ENCODE assay signal across 8 cellular contexts in genomic region chr12:96035283-96036236, GRCh38. TPM values are rescaled to one million over a fixed set of nuclear protein-coding genes. Genes with fewer than 3 reads are reported as not detected.
DNase-seq lines count a peak whose midpoint lies in the region; ATAC-seq and TF ChIP-seq lines count a peak whose summit lies in the region.

Gene LTA4H, minus strand, starts transcription at chr12:96035587. Its CDS starts 68 bp downstream, at chr12:96035519.

- H3K4me3 Mint-ChIP-seq in CD4-positive, CD25-positive, alpha-beta regulatory T cell: no peak within 1 kb of the TSS

- DNase-seq in CD4-positive, CD25-positive, alpha-beta regulatory T cell: peak; percentile 94 to 99 (median 98)
- DNase-seq in NCI-H774 (lab: John Stamatoyannopoulos, UW): peak; percentile 95
- DNase-seq in activated CD4-positive, alpha-beta T cell treated with anti-CD3 and anti-CD28 coated beads, Interleukin-2, amount 50 U/mL, for 4 hours: peak; percentile 96 to 97
- DNase-seq in stimulated activated CD4-positive, alpha-beta T cell treated with anti-CD3 and anti-CD28 coated beads, Interleukin-4, amount 100 ng/mL, for 24 hours: peak; percentile 97

- no peak for TF ChIP-seq CTCF in liver (IDR thresholded peaks at IDR 0.05; ENCODE audit: low read depth, low read length, missing input control)

- peak; percentile 9 to 38 for TF ChIP-seq RAD21 in liver (IDR thresholded peaks at IDR 0.05)

- H3K9me3 ChIP-seq in CD4-positive, CD25-positive, alpha-beta regulatory T cell (ENCODE audit: control insufficient read depth in 2 of 2, low read length in 2 of 2): no peaks in the 10 kb centered on the region
- no peaks in the 10 kb centered on the region for H3K9me3 ChIP-seq in duodenal mucosa (ENCODE audit: control insufficient read depth in 1 of 2, low read length in 2 of 2)
- no peaks in the 10 kb centered on the region for H3K9me3 ChIP-seq in liver (ENCODE audit: control insufficient read depth in 4 of 4, low read length in 3 of 4)

- peaks cover 30% of the 10 kb centered on the region for H3K4me1 ChIP-seq in CD4-positive, CD25-positive, alpha-beta regulatory T cell (ENCODE audit: control insufficient read depth, insufficient read depth, low read length, poor library complexity, severe bottlenecking)
- H3K4me1 ChIP-seq in duodenal mucosa (ENCODE audit: control insufficient read depth in 1 of 2, insufficient read depth in 2 of 2, low read length in 2 of 2): peaks cover 0 to 17% of the 10 kb centered on the region in 2 donors
- peaks cover 3 to 13% (median 9%) of the 10 kb centered on the region in 4 donors for H3K4me1 ChIP-seq in liver (ENCODE audit: control insufficient read depth in 4 of 4, insufficient read depth in 4 of 4, low read length in 3 of 4)

- peaks cover 8% of the 10 kb centered on the region for H3K36me3 Mint-ChIP-seq in CD4-positive, CD25-positive, alpha-beta regulatory T cell

- peak within 1 kb of the TSS; percentile 85 to 93 for H3K9ac ChIP-seq in duodenal mucosa (ENCODE audit: low read depth in 1 of 2, low read length in 2 of 2)
- H3K9ac ChIP-seq in liver (ENCODE audit: low read depth in 1 of 2, low read length in 2 of 2): peak within 1 kb of the TSS; percentile 40 to 85

- ATAC-seq in CD4-positive, CD25-positive, alpha-beta regulatory T cell (ENCODE audit: low read depth in 2 of 2): peak; percentile 94 to 96
- ATAC-seq in GM19438 (IDR thresholded peaks at IDR 0.05; ENCODE audit: low read depth, unreplicated experiment) (peak; percentile 92), HG03571 (IDR thresholded peaks at IDR 0.05; ENCODE audit: unreplicated experiment) (peak; percentile 91)

- peak within 1 kb of the TSS; percentile 99 for H3K4me3 ChIP-seq in CD4-positive, CD25-positive, alpha-beta regulatory T cell (ENCODE audit: low read depth, low read length)
- H3K4me3 ChIP-seq in duodenal mucosa (ENCODE audit: low read depth in 1 of 2, low read length in 2 of 2): peak within 1 kb of the TSS; percentile 80 to 93
- H3K4me3 ChIP-seq in liver (ENCODE audit: low read depth in 1 of 3, low read length in 3 of 3): peak within 1 kb of the TSS; percentile 64 to 90 (median 84)

- H3K4me1 Mint-ChIP-seq in CD4-positive, CD25-positive, alpha-beta regulatory T cell: peaks cover 3 to 19% (median 4%) of the 10 kb centered on the region in 4 donors

- under 1% methylated on average over 55 of the region's 55 CpGs for WGBS in liver

- H3K27me3 Mint-ChIP-seq in CD4-positive, CD25-positive, alpha-beta regulatory T cell: no peaks in the 10 kb centered on the region

- no peak within 1 kb of the TSS for H3K27ac Mint-ChIP-seq in CD4-positive, CD25-positive, alpha-beta regulatory T cell

- no peaks in the 10 kb centered on the region for H3K36me3 ChIP-seq in CD4-positive, CD25-positive, alpha-beta regulatory T cell (ENCODE audit: control insufficient read depth, insufficient read depth, low read length)
- H3K36me3 ChIP-seq in duodenal mucosa (ENCODE audit: control insufficient read depth in 1 of 2, insufficient read depth in 2 of 2, low read length in 2 of 2) (no peaks in the 10 kb centered on the region), liver (ENCODE audit: control insufficient read depth in 4 of 4, insufficient read depth in 3 of 4, low read depth in 1 of 4, low read length in 3 of 4) (peaks cover 0 to 2% (median 0%) of the 10 kb centered on the region in 4 donors)

- peak within 1 kb of the TSS; percentile 75 for H3K27ac ChIP-seq in CD4-positive, CD25-positive, alpha-beta regulatory T cell (ENCODE audit: insufficient read depth, low read length, poor library complexity, severe bottlenecking)
- H3K27ac ChIP-seq in duodenal mucosa (ENCODE audit: low read depth, low read length) (peak within 1 kb of the TSS; percentile 78), liver (ENCODE audit: low read depth in 1 of 2, low read length in 2 of 2) (peak within 1 kb of the TSS; percentile 44 to 61)

- H3K9me3 Mint-ChIP-seq in CD4-positive, CD25-positive, alpha-beta regulatory T cell: no peaks in the 10 kb centered on the region

- no peaks in the 10 kb centered on the region for H3K27me3 ChIP-seq in CD4-positive, CD25-positive, alpha-beta regulatory T cell (ENCODE audit: control insufficient read depth, insufficient read depth, low read length)
- H3K27me3 ChIP-seq in duodenal mucosa (ENCODE audit: control insufficient read depth in 1 of 2, insufficient read depth in 2 of 2, low read length in 2 of 2) (no peaks in the 10 kb centered on the region), liver (ENCODE audit: control insufficient read depth in 4 of 4, insufficient read depth in 4 of 4, low read length in 3 of 4) (no peaks in the 10 kb centered on the region)

TF ChIP-seq in liver, 16 proteins besides CTCF, POLR2A, EP300 and RAD21:
- peak; percentile 100 for TF ChIP-seq ATF3 (IDR thresholded peaks at IDR 0.05)
- TF ChIP-seq REST (IDR thresholded peaks at IDR 0.05): peak; percentile 90
- peak; percentile 79 for TF ChIP-seq YY1 (IDR thresholded peaks at IDR 0.05)
- TF ChIP-seq ZBTB33 (IDR thresholded peaks at IDR 0.05): peak; percentile 61
- TF ChIP-seq TAF1 (conservative IDR thresholded peaks at IDR 0.05): peak; percentile 86
- TF ChIP-seq FOXA1 (IDR thresholded peaks at IDR 0.05): no peak
- peak; percentile 88 for TF ChIP-seq MAX (IDR thresholded peaks at IDR 0.05)
- TF ChIP-seq NR2F2 (IDR thresholded peaks at IDR 0.05): peak; percentile 5
- TF ChIP-seq HNF4A (conservative IDR thresholded peaks at IDR 0.05): peak; percentile 33 to 48
- peak; percentile 19 for TF ChIP-seq FOXA2 (IDR thresholded peaks at IDR 0.05)
- peak; percentile 9 to 38 for TF ChIP-seq JUND (IDR thresholded peaks at IDR 0.05)
- TF ChIP-seq GABPA (IDR thresholded peaks at IDR 0.05 in 1 of 2, conservative IDR thresholded peaks at IDR 0.05 in 1 of 2): peak in 1 of 2 donors; percentile 77
- no peak for TF ChIP-seq HNF4G (IDR thresholded peaks at IDR 0.05)
- peak in 1 of 2 donors; percentile 41 for TF ChIP-seq RXRA (IDR thresholded peaks at IDR 0.05)
- peak; percentile 57 for TF ChIP-seq SP1 (IDR thresholded peaks at IDR 0.05)
- TF ChIP-seq EGR1 (IDR thresholded peaks at IDR 0.05; ENCODE audit: low read depth in 2 of 2): peak in 1 of 2 donors; percentile 4

RNA-seq across cellular contexts. Expression of gene LTA4H, which starts in this region (rescaled TPM):
- total RNA-seq in CD4-positive, CD25-positive, alpha-beta regulatory T cell: 38.1 TPM
- 10 to 100 TPM; 63.0 to 79.1 (median 71.3) TPM for polyA plus RNA-seq in CD4-positive, CD25-positive, alpha-beta regulatory T cell
- total RNA-seq in liver: 10 to 100 TPM; 25.1 to 34.5 TPM
- polyA plus RNA-seq in liver: 10 to 100 TPM; 16.6 to 16.7 TPM

Comparison
In these comparisons a context has a peak if more than half of its experiments do, and no peak if none do; other contexts are left out.
1. Peak in every context shown above with its lines: DNase-seq, ATAC-seq, H3K4me3 ChIP-seq and H3K27ac ChIP-seq.